ENCODE assay signal across 8 cellular contexts in genomic region chr11:47268448-47269001, GRCh38. TPM values are rescaled to one million over a fixed set of nuclear protein-coding genes. Genes with fewer than 3 reads are reported as not detected.
DNase-seq lines count a peak whose midpoint lies in the region; ATAC-seq and TF ChIP-seq lines count a peak whose summit lies in the region.

No MANE protein-coding gene starts in this region.

- peaks cover 55% of the 10 kb centered on the region for H3K4me1 Mint-ChIP-seq in CD14-positive monocyte
- peaks cover 65% of the 10 kb centered on the region for H3K4me1 Mint-ChIP-seq in osteocyte (ENCODE audit: unreplicated experiment)

- H3K27ac ChIP-seq in ectodermal cell (ENCODE audit: insufficient read depth, low read depth, low read length, poor library complexity, severe bottlenecking) = peak overlapping the region; percentile 51

- H3K4me3 ChIP-seq in LNCaP clone FGC (ENCODE audit: low read depth, low read length) = peak overlapping the region; percentile 58; the same call in 1 of the 2 replicates
- no peak overlapping the region for H3K4me3 ChIP-seq in ectodermal cell (ENCODE audit: insufficient read depth, low read depth, low read length)

- in situ Hi-C loops in G401 (cut with HindIII; ENCODE audit: low sequenced_read_pairs) = no loop called here

- WGBS in ectodermal cell, 2 experiments = 47 to 53% methylated on average over 13 of the region's 13 CpGs

- no peak for ATAC-seq in GM21619 (IDR thresholded peaks at IDR 0.05; ENCODE audit: unreplicated experiment)

- H3K9me3 ChIP-seq in ectodermal cell (ENCODE audit: control insufficient read depth, low read length) = no peaks in the 10 kb centered on the region

- TF ChIP-seq CTCF in CD14-positive monocyte (IDR thresholded peaks at IDR 0.05) = no peak
- TF ChIP-seq CTCF in LNCaP clone FGC (IDR thresholded peaks at IDR 0.05; ENCODE audit: control insufficient read depth, extremely low read depth, insufficient read depth) = no peak
- no peak for TF ChIP-seq CTCF in osteocyte (IDR thresholded peaks at IDR 0.05)

- peaks cover 17% of the 10 kb centered on the region for H3K4me1 ChIP-seq in ectodermal cell (ENCODE audit: control insufficient read depth, insufficient read depth, low read length)

- H3K27me3 Mint-ChIP-seq in CD14-positive monocyte (ENCODE audit: low read depth in 3 of 3) (peaks cover 0 to 3% (median 1%) of the 10 kb centered on the region in 3 donors), osteocyte (ENCODE audit: unreplicated experiment) (no peaks in the 10 kb centered on the region)

- no peaks in the 10 kb centered on the region for H3K36me3 ChIP-seq in ectodermal cell (ENCODE audit: control insufficient read depth, insufficient read depth, low read length)

- DNase-seq in CD14-positive monocyte (ENCODE audit: low spot score) (no peak), LNCaP clone FGC (ENCODE audit: low read depth) (no peak), osteocyte (ENCODE audit: extremely low spot score, unreplicated experiment) (no peak), nucleus accumbens (lab: John Stamatoyannopoulos, UW) (no peak), G401 (ENCODE audit: low spot score) (no peak)
- DNase-seq in activated CD4-positive, alpha-beta T cell treated with anti-CD3 and anti-CD28 coated beads, Interleukin-2, amount 50 U/mL, for 4 hours = no peak

- intact Hi-C loops in CD14-positive monocyte (cut with micrococcal nuclease) = loop anchor here (1.0 to 5.0 kb wide), 5 partner anchors 19 to 159 kb away; partner anchors contain the start of genes ARFGAP2 (in 2 of the 2), DDB2 (in 2 of the 2) and PSMC3 (in 1 of the 2)

- H3K9me3 Mint-ChIP-seq in CD14-positive monocyte (no peaks in the 10 kb centered on the region), osteocyte (ENCODE audit: unreplicated experiment) (no peaks in the 10 kb centered on the region)

- H3K27ac Mint-ChIP-seq in CD14-positive monocyte = peak overlapping the region; percentile 96 to 100 (median 98)
- H3K27ac Mint-ChIP-seq in osteocyte (ENCODE audit: unreplicated experiment) = peak overlapping the region; percentile 98

- peaks cover 0 to under 1% of the 10 kb centered on the region in 2 donors for H3K36me3 Mint-ChIP-seq in CD14-positive monocyte
- H3K36me3 Mint-ChIP-seq in osteocyte (ENCODE audit: unreplicated experiment) = no peaks in the 10 kb centered on the region

- H3K4me3 Mint-ChIP-seq in CD14-positive monocyte (peak overlapping the region; percentile 83 to 93), osteocyte (ENCODE audit: unreplicated experiment) (peak overlapping the region; percentile 92)

- H3K27me3 ChIP-seq in ectodermal cell (ENCODE audit: control insufficient read depth, insufficient read depth, low read length, poor library complexity, severe bottlenecking) = no peaks in the 10 kb centered on the region

RNA-seq across cellular contexts. Expression of gene MADD, which starts 1.4 kb away (rescaled TPM):
- 10 to 100 TPM in 1 of 2 donors, 1 to 10 TPM in 1; 6.4 to 12.2 TPM for polyA plus RNA-seq in CD14-positive monocyte
- 31.4 TPM for polyA plus RNA-seq in ectodermal cell (2013, experiment 1 of 4)
- 26.2 TPM for polyA plus RNA-seq in ectodermal cell (2013, experiment 2 of 4)
- 18.7 TPM for polyA plus RNA-seq in ectodermal cell (2013, experiment 3 of 4)
- 22.5 TPM for polyA plus RNA-seq in ectodermal cell (2013, experiment 4 of 4)
- 55.4 and 67.2 TPM in 2 replicates for total RNA-seq in osteocyte
- total RNA-seq in G401 (2014; rRNA removed; shearing (Covaris generic)) = 12.9 and 13.4 TPM in 2 replicates

RNA-seq across cellular contexts. Expression of gene NR1H3, which starts 10.7 kb away (rescaled TPM):
- 1 to 10 TPM; 4.4 to 9.3 TPM for polyA plus RNA-seq in CD14-positive monocyte
- polyA plus RNA-seq in ectodermal cell (2013, experiment 1 of 4) = 31.3 TPM
- 29.7 TPM for polyA plus RNA-seq in ectodermal cell (2013, experiment 2 of 4)
- 25.6 TPM for polyA plus RNA-seq in ectodermal cell (2013, experiment 3 of 4)
- 27.7 TPM for polyA plus RNA-seq in ectodermal cell (2013, experiment 4 of 4)
- 10.5 and 14.4 TPM in 2 replicates for total RNA-seq in osteocyte
- total RNA-seq in G401 (2014; rRNA removed; shearing (Covaris generic)) = 13.7 and 14.1 TPM in 2 replicates

RNA-seq across cellular contexts. Expression of gene ACP2, which starts 19.9 kb away (rescaled TPM):
- polyA plus RNA-seq in CD14-positive monocyte = 10 to 100 TPM; 13.1 to 20.5 TPM
- 41.4 TPM for polyA plus RNA-seq in ectodermal cell (2013, experiment 1 of 4)
- 57.1 TPM for polyA plus RNA-seq in ectodermal cell (2013, experiment 2 of 4)
- polyA plus RNA-seq in ectodermal cell (2013, experiment 3 of 4) = 29.4 TPM
- polyA plus RNA-seq in ectodermal cell (2013, experiment 4 of 4) = 45.1 TPM
- total RNA-seq in osteocyte = 55.7 and 60.5 TPM in 2 replicates
- total RNA-seq in G401 (2014; rRNA removed; shearing (Covaris generic)) = 27.8 and 41.4 TPM in 2 replicates

RNA-seq across cellular contexts. Expression of gene DDB2, which starts 53.8 kb away (rescaled TPM):
- 1 to 10 TPM; 5.9 to 9.0 TPM for polyA plus RNA-seq in CD14-positive monocyte
- polyA plus RNA-seq in ectodermal cell (2013, experiment 1 of 4) = 64.8 TPM
- 54.7 TPM for polyA plus RNA-seq in ectodermal cell (2013, experiment 2 of 4)
- polyA plus RNA-seq in ectodermal cell (2013, experiment 3 of 4) = 53.0 TPM
- polyA plus RNA-seq in ectodermal cell (2013, experiment 4 of 4) = 50.7 TPM
- total RNA-seq in osteocyte = 53.8 and 54.2 TPM in 2 replicates
- total RNA-seq in G401 (2014; rRNA removed; shearing (Covaris generic)) = 53.2 and 53.4 TPM in 2 replicates
